10 cellular contexts compared by ENCODE assay signal in the genomic region with DNA sequence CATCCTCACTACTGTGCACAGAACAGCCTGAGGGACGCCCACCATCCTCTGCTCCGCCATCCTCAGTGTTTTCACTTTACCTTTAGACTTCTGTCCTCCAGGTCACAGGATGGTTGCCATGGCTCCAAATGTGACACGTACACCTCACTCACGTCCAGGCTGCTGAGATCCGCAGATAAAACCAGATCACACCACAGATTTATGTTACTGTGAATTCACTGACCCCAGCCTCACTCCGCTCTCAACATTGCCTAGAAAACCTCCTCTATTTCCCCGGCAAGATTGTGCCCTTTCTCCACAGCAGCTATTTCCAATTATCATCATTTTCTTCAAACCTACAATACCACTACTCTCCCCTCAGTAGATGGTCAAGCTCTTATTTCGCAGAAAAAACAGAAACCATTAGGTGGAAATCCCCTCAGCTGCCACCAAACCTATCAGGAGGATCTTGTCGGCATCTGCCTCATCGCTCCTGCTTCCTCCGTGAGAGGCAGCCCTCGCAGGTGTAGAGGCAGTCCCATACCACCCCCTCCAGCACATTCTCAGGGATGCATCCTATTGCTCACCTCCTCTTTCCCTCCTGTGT. TPM values are rescaled to one million over a fixed set of nuclear protein-coding genes. Genes with fewer than 3 reads are reported as not detected.
DNase-seq lines count a peak whose midpoint lies in the region; ATAC-seq, FAIRE-seq and TF ChIP-seq lines count a peak whose summit lies in the region.
"Had no signal": no experiment of that assay in that cellular context is flagged by ENCODE, and none has a peak within 500 bp of the region (broad histone marks: within the 10 kb centered on the region; RNA-seq: fewer than 3 reads in every experiment).

No MANE protein-coding gene starts in this region.

- H3K36me3 ChIP-seq in OCI-LY3 (replicated peaks; ENCODE audit: low read depth, low read length): peaks cover 11% of the 10 kb centered on the region
- H3K36me3 ChIP-seq: pancreas had no signal

- H3K9me3 Mint-ChIP-seq in activated T-cell treated with anti-CD3 and anti-CD28 coated beads, Interleukin-2, amount 50 U/mL, for 4 hours: peaks cover 4% of the 10 kb centered on the region
- peaks cover 4% of the 10 kb centered on the region for H3K9me3 Mint-ChIP-seq in activated T-cell treated with anti-CD3 and anti-CD28 coated beads, Interleukin-2, amount 50 U/mL, for 24 hours
- peaks cover 11% of the 10 kb centered on the region for H3K9me3 Mint-ChIP-seq in stimulated activated memory B cell treated with anti-CD40 and anti-IgM and Interleukin-4, amounts not matched to agents 10 μg/mL and 1 μg/mL and 100 μg/mL, for 72 hours

- no peak for ATAC-seq in activated T-cell treated with anti-CD3 and anti-CD28 coated beads, Interleukin-2, amount 50 U/mL, for 4 hours
- ATAC-seq in HG02763 (IDR thresholded peaks at IDR 0.05; ENCODE audit: unreplicated experiment): peak; percentile 43
- peak; percentile 72 for ATAC-seq in stimulated activated memory B cell treated with anti-CD40 and anti-IgM and Interleukin-4, amounts not matched to agents 10 μg/mL and 1 μg/mL and 100 μg/mL, for 72 hours
- ATAC-seq: A549, pancreas had no signal

- DNase-seq in activated T-cell treated with anti-CD3 and anti-CD28 coated beads, Interleukin-2, amount 50 U/mL, for 4 hours: no peak
- no peak for DNase-seq in activated T-cell treated with anti-CD3 and anti-CD28 coated beads, Interleukin-2, amount 50 U/mL, for 24 hours
- DNase-seq in GOT3 (lab: John Stamatoyannopoulos, UW) (no peak), frontal cortex (ENCODE audit: low spot score in 2 of 2) (no peak), globus pallidus (ENCODE audit: low spot score) (no peak)
- DNase-seq: pancreas had no signal

- TF ChIP-seq CTCF in OCI-LY3 (IDR thresholded peaks at IDR 0.05; ENCODE audit: low read depth, low read length): peak; percentile 46

- peaks cover 38% of the 10 kb centered on the region for H3K79me2 ChIP-seq in OCI-LY3 (ENCODE audit: low read length)

- FAIRE-seq in frontal cortex (lab: Jason Lieb, UNC): no peak
- FAIRE-seq: A549, pancreas had no signal

- no peaks in the 10 kb centered on the region for H4K20me1 ChIP-seq in OCI-LY3 (ENCODE audit: insufficient read depth, low read length)

- H3K36me3 Mint-ChIP-seq in activated T-cell treated with anti-CD3 and anti-CD28 coated beads, Interleukin-2, amount 50 U/mL, for 4 hours (ENCODE audit: insufficient read depth): no peaks in the 10 kb centered on the region
- H3K36me3 Mint-ChIP-seq in activated T-cell treated with anti-CD3 and anti-CD28 coated beads, Interleukin-2, amount 50 U/mL, for 24 hours (ENCODE audit: low read depth): no peaks in the 10 kb centered on the region
- H3K36me3 Mint-ChIP-seq in stimulated activated memory B cell treated with anti-CD40 and anti-IgM and Interleukin-4, amounts not matched to agents 10 μg/mL and 1 μg/mL and 100 μg/mL, for 72 hours: peaks cover 14% of the 10 kb centered on the region

- H3K4me3 Mint-ChIP-seq in activated T-cell treated with anti-CD3 and anti-CD28 coated beads, Interleukin-2, amount 50 U/mL, for 4 hours: peak overlapping the region; percentile 25
- no peak overlapping the region for H3K4me3 Mint-ChIP-seq in activated T-cell treated with anti-CD3 and anti-CD28 coated beads, Interleukin-2, amount 50 U/mL, for 24 hours
- H3K4me3 Mint-ChIP-seq in stimulated activated memory B cell treated with anti-CD40 and anti-IgM and Interleukin-4, amounts not matched to agents 10 μg/mL and 1 μg/mL and 100 μg/mL, for 72 hours: peak overlapping the region; percentile 44

- peak overlapping the region; percentile 92 for H3K9ac ChIP-seq in OCI-LY3 (ENCODE audit: low read length)

- peak overlapping the region; percentile 85 for H3K4me3 ChIP-seq in OCI-LY3 (ENCODE audit: low read length)
- H3K4me3 ChIP-seq: A549, pancreas had no signal

- H3K27ac Mint-ChIP-seq in activated T-cell treated with anti-CD3 and anti-CD28 coated beads, Interleukin-2, amount 50 U/mL, for 24 hours: no peak overlapping the region
- H3K27ac Mint-ChIP-seq in stimulated activated memory B cell treated with anti-CD40 and anti-IgM and Interleukin-4, amounts not matched to agents 10 μg/mL and 1 μg/mL and 100 μg/mL, for 72 hours: peak overlapping the region; percentile 62

- H3K27ac ChIP-seq in OCI-LY3 (ENCODE audit: low read length): peak overlapping the region; percentile 92
- H3K27ac ChIP-seq: A549, pancreas had no signal

- peak overlapping the region; percentile 99 for H3K4me2 ChIP-seq in OCI-LY3 (ENCODE audit: low read length)
- H3K4me2 ChIP-seq: A549 had no signal

- H3K4me1 Mint-ChIP-seq in activated T-cell treated with anti-CD3 and anti-CD28 coated beads, Interleukin-2, amount 50 U/mL, for 4 hours (ENCODE audit: low read depth): peaks cover 19% of the 10 kb centered on the region
- H3K4me1 Mint-ChIP-seq in activated T-cell treated with anti-CD3 and anti-CD28 coated beads, Interleukin-2, amount 50 U/mL, for 24 hours (ENCODE audit: low read depth): peaks cover 9% of the 10 kb centered on the region
- peaks cover 62% of the 10 kb centered on the region for H3K4me1 Mint-ChIP-seq in stimulated activated memory B cell treated with anti-CD40 and anti-IgM and Interleukin-4, amounts not matched to agents 10 μg/mL and 1 μg/mL and 100 μg/mL, for 72 hours

- peaks cover 65% of the 10 kb centered on the region for H3K4me1 ChIP-seq in OCI-LY3 (ENCODE audit: low read length)

- H2AFZ ChIP-seq in OCI-LY3 (ENCODE audit: low read depth, low read length): peak overlapping the region; percentile 44

- no peaks in the 10 kb centered on the region for H3K27me3 ChIP-seq in OCI-LY3 (ENCODE audit: low read depth, low read length)
- H3K27me3 ChIP-seq: pancreas had no signal

- peaks cover 6% of the 10 kb centered on the region; the same call in 1 of the 2 replicates for H3K9me3 ChIP-seq in OCI-LY3 (ENCODE audit: insufficient read depth, low read length)
- H3K9me3 ChIP-seq: pancreas had no signal

- H3K27me3 Mint-ChIP-seq in activated T-cell treated with anti-CD3 and anti-CD28 coated beads, Interleukin-2, amount 50 U/mL, for 4 hours (ENCODE audit: low read depth): no peaks in the 10 kb centered on the region
- H3K27me3 Mint-ChIP-seq in activated T-cell treated with anti-CD3 and anti-CD28 coated beads, Interleukin-2, amount 50 U/mL, for 24 hours: no peaks in the 10 kb centered on the region
- no peaks in the 10 kb centered on the region for H3K27me3 Mint-ChIP-seq in stimulated activated memory B cell treated with anti-CD40 and anti-IgM and Interleukin-4, amounts not matched to agents 10 μg/mL and 1 μg/mL and 100 μg/mL, for 72 hours

RNA-seq across cellular contexts. Expression of a gene that starts 49.8 kb away (rescaled TPM):
- 10 to 100 TPM in 1 of 3 donors, 1 to 10 TPM in 2; 6.2 to 16.7 (median 9.6) TPM for total RNA-seq in activated T-cell treated with anti-CD3 and anti-CD28 coated beads, Interleukin-2, amount 50 U/mL, for 4 hours
- total RNA-seq in frontal cortex: 55.0 TPM

Comparison
In these comparisons a context has a peak if more than half of its experiments do, and no peak if none do; other contexts are left out.
1. ATAC-seq: peak in HG02763 (single experiment) and stimulated activated memory B cell treated with anti-CD40 and anti-IgM and Interleukin-4, amounts not matched to agents 10 μg/mL and 1 μg/mL and 100 μg/mL, for 72 hours (single experiment); none in activated T-cell treated with anti-CD3 and anti-CD28 coated beads, Interleukin-2, amount 50 U/mL, for 4 hours (0 of 2).